In the genomic region with DNA sequence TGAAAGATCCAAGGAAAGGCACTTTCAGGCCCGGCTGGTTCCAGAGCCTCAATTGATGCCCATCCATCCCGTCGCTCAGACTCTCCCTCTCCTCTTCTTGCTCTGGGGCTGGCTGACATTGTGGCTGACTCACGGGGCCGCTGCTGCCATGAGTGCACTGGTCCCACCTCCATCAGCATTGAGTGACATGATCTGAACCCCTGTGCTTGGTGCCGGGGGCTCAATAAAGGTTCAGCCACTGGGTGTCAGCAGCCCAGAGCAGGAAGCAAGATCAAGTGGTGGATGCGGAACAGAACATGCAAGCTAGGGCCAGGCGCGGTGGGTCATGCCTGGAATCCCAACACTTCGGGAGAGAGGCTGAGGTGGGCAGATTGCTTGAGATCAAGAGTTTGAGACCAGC, we compare ENCODE assay signal across 20 cellular contexts. TPM values are rescaled to one million over a fixed set of nuclear protein-coding genes. Genes with fewer than 3 reads are reported as not detected.
DNase-seq lines count a peak whose midpoint lies in the region; ATAC-seq, FAIRE-seq and TF ChIP-seq lines count a peak whose summit lies in the region.
"Had no signal": no experiment of that assay in that cellular context is flagged by ENCODE, and none has a peak within 500 bp of the region (broad histone marks: within the 10 kb centered on the region; RNA-seq: fewer than 3 reads in every experiment).

No MANE protein-coding gene starts in this region.

- H3K27ac Mint-ChIP-seq in CD8-positive, alpha-beta T cell, result no peak overlapping the region
- H3K27ac Mint-ChIP-seq: CD4-positive, alpha-beta memory T cell had no signal

- no peak for ATAC-seq in HG03442 (IDR thresholded peaks at IDR 0.05; ENCODE audit: unreplicated experiment)
- no peak for ATAC-seq in CD8-positive, alpha-beta T cell
- no peak for ATAC-seq in HG02885 (IDR thresholded peaks at IDR 0.05; ENCODE audit: poor library complexity, unreplicated experiment)
- ATAC-seq in left lobe of liver, result no peak
- ATAC-seq: HCT116 had no signal

- CTCF ChIA-PET in RWPE1 (lab: Yijun Ruan, JAX) (no interaction called here), endothelial cell of umbilical vein (lab: Charles Lee) (no interaction called here)
- CTCF ChIA-PET in CD8-positive, alpha-beta T cell (lab: Charles Lee), result no interaction called here

- H3K4me1 ChIP-seq in endothelial cell of umbilical vein (ENCODE audit: control insufficient read depth, extremely low read depth, insufficient read depth, low read length), result no peaks in the 10 kb centered on the region
- no peaks in the 10 kb centered on the region for H3K4me1 ChIP-seq in CD8-positive, alpha-beta T cell (ENCODE audit: insufficient read depth, low read length)
- H3K4me1 ChIP-seq: Caco-2 had no signal

- H3K9me3 ChIP-seq in endothelial cell of umbilical vein (replicated peaks; ENCODE audit: control insufficient read depth, insufficient read depth, low read length), result no peaks in the 10 kb centered on the region
- H3K9me3 ChIP-seq in CD8-positive, alpha-beta T cell (ENCODE audit: low read length), result no peaks in the 10 kb centered on the region
- H3K9me3 ChIP-seq: Caco-2 had no signal

- H3K9me1 ChIP-seq in endothelial cell of umbilical vein (replicated peaks; ENCODE audit: control insufficient read depth, extremely low read depth, insufficient read depth, low read length), result no peaks in the 10 kb centered on the region

- no peak for DNase-seq in RWPE1 (ENCODE audit: low spot score)
- DNase-seq in endothelial cell of umbilical vein (ENCODE audit: low read depth, low spot score), result no peak
- DNase-seq in CD8-positive, alpha-beta T cell, result no peak
- DNase-seq in left lobe of liver (ENCODE audit: low spot score), result no peak
- DNase-seq: C1 segment of cervical spinal cord; Caco-2; CD4-positive, alpha-beta memory T cell; DMS153; DND-41; GM23248; H9 had no signal

- no peak overlapping the region for H3K4me3 Mint-ChIP-seq in CD8-positive, alpha-beta T cell
- H3K4me3 Mint-ChIP-seq: CD4-positive, alpha-beta memory T cell; H9 had no signal

- no peak overlapping the region for H3K4me3 ChIP-seq in endothelial cell of umbilical vein (replicated peaks in 1 of 3; ENCODE audit: insufficient read depth in 1 of 3, low read depth in 1 of 3, low read length in 3 of 3)
- H3K4me3 ChIP-seq in CD8-positive, alpha-beta T cell (ENCODE audit: low read depth, low read length), result no peak overlapping the region
- H3K4me3 ChIP-seq: GM23248 had no signal

- peak; percentile 59 for FAIRE-seq in endothelial cell of umbilical vein (lab: Jason Lieb, UNC)
- FAIRE-seq: G401.6, GM12892, GM19239 had no signal

- no peak overlapping the region for H3K9ac ChIP-seq in endothelial cell of umbilical vein (replicated peaks; ENCODE audit: extremely low read depth, insufficient read depth, low read length)
- H3K9ac ChIP-seq: GM23248 had no signal

- POLR2A ChIA-PET in RWPE1 (lab: Yijun Ruan, JAX; ENCODE audit: low non-redundant PET), result no interaction called here
- POLR2A ChIA-PET in endothelial cell of umbilical vein (lab: Charles Lee), result no interaction called here
- POLR2A ChIA-PET in CD8-positive, alpha-beta T cell (lab: Charles Lee), result interaction anchor here (1.2 kb wide), 1 partner anchor 9 kb away, joined by 4 read pairs; no protein-coding TSS in a partner anchor

- TF ChIP-seq POLR2A in endothelial cell of umbilical vein (IDR thresholded peaks at IDR 0.05; ENCODE audit: low read depth, low read length), result no peak

- TF ChIP-seq CTCF in RWPE1 (conservative IDR thresholded peaks at IDR 0.05; ENCODE audit: low read depth) (no peak), endothelial cell of umbilical vein (IDR thresholded peaks at IDR 0.05; ENCODE audit: extremely low read depth in 1 of 2, insufficient read depth in 1 of 2, low read depth in 1 of 2, low read length in 2 of 2) (no peak)
- TF ChIP-seq CTCF in CD8-positive, alpha-beta T cell (IDR thresholded peaks at IDR 0.05), result no peak

- no peak overlapping the region for H3K4me2 ChIP-seq in endothelial cell of umbilical vein (ENCODE audit: insufficient read depth, low read length)

- no peaks in the 10 kb centered on the region for H3K79me2 ChIP-seq in endothelial cell of umbilical vein (ENCODE audit: control insufficient read depth, insufficient read depth, low read length)

- H4K20me1 ChIP-seq in endothelial cell of umbilical vein (replicated peaks; ENCODE audit: control insufficient read depth, extremely low read depth, insufficient read depth, low read length), result no peaks in the 10 kb centered on the region

- BruUV-seq in endothelial cell of umbilical vein (replicated peaks; lab: Mats Ljungman, UMichigan), result no TSS peak

- peaks cover 0 to 3% of the 10 kb centered on the region in 2 experiments for H3K36me3 ChIP-seq in endothelial cell of umbilical vein (ENCODE audit: control insufficient read depth in 2 of 2, extremely low read depth in 1 of 2, insufficient read depth in 2 of 2, low read length in 2 of 2)
- H3K36me3 ChIP-seq in CD8-positive, alpha-beta T cell (ENCODE audit: insufficient read depth, low read length), result no peaks in the 10 kb centered on the region

- dilution Hi-C loops in endothelial cell of umbilical vein (cut with MboI; ENCODE audit: extremely low pct_ligation_motif_present, low sequenced_read_pairs), result no loop called here

- H3K36me3 Mint-ChIP-seq in CD8-positive, alpha-beta T cell, result peaks cover 36% of the 10 kb centered on the region

- H3K4me1 Mint-ChIP-seq in CD8-positive, alpha-beta T cell (ENCODE audit: low read depth), result no peaks in the 10 kb centered on the region
- H3K4me1 Mint-ChIP-seq: CD4-positive, alpha-beta memory T cell had no signal

- H3K27ac ChIP-seq in RWPE1 (peak overlapping the region; percentile 16), cingulate gyrus (ENCODE audit: low read depth, low read length) (peak overlapping the region; percentile 47), endothelial cell of umbilical vein (ENCODE audit: insufficient read depth, low read depth, low read length) (no peak overlapping the region)
- H3K27ac ChIP-seq in CD8-positive, alpha-beta T cell (ENCODE audit: low read depth, low read length), result no peak overlapping the region
- H3K27ac ChIP-seq: GM23248 had no signal

- no peak overlapping the region for H2AFZ ChIP-seq in endothelial cell of umbilical vein (ENCODE audit: low read depth, low read length)
- H2AFZ ChIP-seq: GM23248 had no signal

- no peaks in the 10 kb centered on the region for H3K27me3 Mint-ChIP-seq in CD8-positive, alpha-beta T cell (ENCODE audit: low read depth)
- H3K27me3 Mint-ChIP-seq: CD4-positive, alpha-beta memory T cell had no signal

- no peaks in the 10 kb centered on the region for H3K9me3 Mint-ChIP-seq in CD8-positive, alpha-beta T cell
- H3K9me3 Mint-ChIP-seq: CD4-positive, alpha-beta memory T cell; H9 had no signal

- H3K27me3 ChIP-seq in endothelial cell of umbilical vein (ENCODE audit: control insufficient read depth in 2 of 2, insufficient read depth in 2 of 2, low read length in 2 of 2), result no peaks in the 10 kb centered on the region
- no peaks in the 10 kb centered on the region for H3K27me3 ChIP-seq in CD8-positive, alpha-beta T cell (ENCODE audit: insufficient read depth, low read length)

- intact Hi-C loops in endothelial cell of umbilical vein (cut with micrococcal nuclease), result no loop called here
- intact Hi-C loops in CD8-positive, alpha-beta T cell (cut with DNase I, micrococcal nuclease), result no loop called here

TF ChIP-seq in endothelial cell of umbilical vein, 7 proteins besides CTCF, POLR2A, EP300 and RAD21:
- TF ChIP-seq FOS (IDR thresholded peaks at IDR 0.05; ENCODE audit: borderline replicate concordance, insufficient read depth, low read length), result no peak
- TF ChIP-seq, protein P1, sequence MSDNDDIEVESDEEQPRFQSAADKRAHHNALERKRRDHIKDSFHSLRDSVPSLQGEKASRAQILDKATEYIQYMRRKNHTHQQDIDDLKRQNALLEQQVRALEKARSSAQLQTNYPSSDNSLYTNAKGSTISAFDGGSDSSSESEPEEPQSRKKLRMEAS (IDR thresholded peaks at IDR 0.05; ENCODE audit: insufficient read depth, insufficient read length), result no peak
- TF ChIP-seq MYC (IDR thresholded peaks at IDR 0.05; ENCODE audit: low read depth, low read length), result no peak
- TF ChIP-seq EZH2 (IDR thresholded peaks at IDR 0.05; ENCODE audit: borderline replicate concordance, low read depth, low read length, severe bottlenecking), result no peak
- no peak for TF ChIP-seq GATA2 (IDR thresholded peaks at IDR 0.05; ENCODE audit: insufficient read depth, insufficient read length, low read depth, low read length)
- TF ChIP-seq POLR2AphosphoS5 (IDR thresholded peaks at IDR 0.05; ENCODE audit: insufficient read depth, low read depth, low read length), result no peak
- TF ChIP-seq JUN (IDR thresholded peaks at IDR 0.05; ENCODE audit: borderline replicate concordance, insufficient read depth, insufficient read length, low read depth), result no peak

RNA-seq across cellular contexts. Expression of a gene that starts 39.5 kb away (rescaled TPM):
- total RNA-seq in endothelial cell of umbilical vein (not detected in 2 replicates), left lobe of liver (not detected)
- not detected in 2 replicates for polyA plus RNA-seq in endothelial cell of umbilical vein
- not detected in 2 replicates for polyA plus RNA-seq in endothelial cell of umbilical vein (2011; cell fraction: cytosol; rRNA removed)
- polyA plus RNA-seq in endothelial cell of umbilical vein (2011; cell fraction: nucleus; rRNA removed), result not detected in 2 replicates
- not detected in 2 replicates for polyA plus RNA-seq in endothelial cell of umbilical vein (2012)
- polyA minus RNA-seq in endothelial cell of umbilical vein, result not detected in 2 replicates
- not detected for polyA minus RNA-seq in endothelial cell of umbilical vein (2011; cell fraction: cytosol; rRNA and poly(A)+ RNA removed)
- polyA minus RNA-seq in endothelial cell of umbilical vein (2011; cell fraction: nucleus; rRNA and poly(A)+ RNA removed), result not detected in 2 replicates
- not detected for total RNA-seq in CD8-positive, alpha-beta T cell
- total RNA-seq: A172; A673; CD4-positive, alpha-beta memory T cell had no signal
- polyA plus RNA-seq: CD4-positive, alpha-beta memory T cell had no signal

Comparison
In these comparisons a context has a peak if more than half of its experiments do, and no peak if none do; other contexts are left out.
1. H3K27ac ChIP-seq: peak in RWPE1 (single experiment) and cingulate gyrus (single experiment); none in endothelial cell of umbilical vein (single experiment) and CD8-positive, alpha-beta T cell (single experiment).